16 cellular contexts compared by ENCODE assay signal in the genomic region with DNA sequence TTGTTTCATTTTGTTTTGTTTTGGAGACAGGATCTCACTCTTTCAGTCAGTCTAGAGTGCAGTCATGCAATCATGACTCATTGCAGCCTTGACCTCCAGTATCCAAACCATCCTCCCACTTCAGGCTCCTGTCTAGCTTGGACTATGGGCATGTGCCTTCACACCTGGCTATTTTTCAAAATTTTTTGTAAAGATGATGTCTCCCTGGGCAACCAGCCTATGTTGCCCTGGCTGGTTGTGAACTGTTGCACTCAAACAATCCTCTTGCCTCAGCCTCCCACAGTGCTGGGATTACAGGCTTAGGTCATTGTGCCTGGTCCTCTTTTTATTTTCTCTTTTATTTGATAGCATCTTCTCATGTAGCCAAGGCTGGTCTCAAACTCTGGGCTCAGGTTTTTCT.
A peak's percentile ranks its signal among the peaks of the same experiment; 100 is the strongest.
DNase-seq lines count a peak whose midpoint lies in the region; ATAC-seq and TF ChIP-seq lines count a peak whose summit lies in the region.
"Had no signal": no experiment of that assay in that cellular context is flagged by ENCODE, and none has a peak within 500 bp of the region (broad histone marks: within the 10 kb centered on the region; RNA-seq: fewer than 3 reads in every experiment).

No MANE protein-coding gene starts in this region.

- no peak overlapping the region for H3K4me3 Mint-ChIP-seq in nephron progenitor cell
- H3K4me3 Mint-ChIP-seq: B cell; CD4-positive, CD25-positive, alpha-beta regulatory T cell; CD8-positive, alpha-beta T cell; H9 had no signal

- no peak for ATAC-seq in HG03571 (IDR thresholded peaks at IDR 0.05; ENCODE audit: unreplicated experiment)
- ATAC-seq: CD8-positive, alpha-beta T cell; HCT116 had no signal

- no peaks in the 10 kb centered on the region for H3K9me3 Mint-ChIP-seq in nephron progenitor cell
- H3K9me3 Mint-ChIP-seq: H9 had no signal

- H3K36me3 Mint-ChIP-seq in nephron progenitor cell (ENCODE audit: low read depth): no peaks in the 10 kb centered on the region
- H3K36me3 Mint-ChIP-seq: CD4-positive, CD25-positive, alpha-beta regulatory T cell; CD8-positive, alpha-beta T cell had no signal

- DNase-seq in NCI-H226 (peak; percentile 67), epithelial cell of proximal tubule (ENCODE audit: low read depth) (peak; percentile 16), renal cortical epithelial cell (ENCODE audit: low read depth) (peak; percentile 60), SIG-M5 (lab: John Stamatoyannopoulos, UW) (no peak), nephron progenitor cell (no peak)
- DNase-seq: Caco-2; CD4-positive, CD25-positive, alpha-beta regulatory T cell; CD8-positive, alpha-beta T cell; DMS153; DND-41; GM23248; H9 had no signal

- no peaks in the 10 kb centered on the region for H3K4me1 Mint-ChIP-seq in nephron progenitor cell
- H3K4me1 Mint-ChIP-seq: B cell; CD4-positive, CD25-positive, alpha-beta regulatory T cell; H9 had no signal

- TF ChIP-seq CTCF in epithelial cell of proximal tubule (conservative IDR thresholded peaks at IDR 0.05; ENCODE audit: low read depth, low read length): no peak
- no peak for TF ChIP-seq CTCF in nephron progenitor cell (IDR thresholded peaks at IDR 0.05)

- no peak overlapping the region for H3K4me3 ChIP-seq in epithelial cell of proximal tubule (ENCODE audit: low read depth, low read length)
- H3K4me3 ChIP-seq: BLaER1, GM23248 had no signal

- H3K27ac Mint-ChIP-seq in nephron progenitor cell: no peak overlapping the region
- H3K27ac Mint-ChIP-seq: B cell; CD4-positive, CD25-positive, alpha-beta regulatory T cell; CD8-positive, alpha-beta T cell; H9 had no signal

- no peaks in the 10 kb centered on the region for H3K27me3 Mint-ChIP-seq in nephron progenitor cell (ENCODE audit: low read depth, poor library complexity)
- H3K27me3 Mint-ChIP-seq: B cell; CD4-positive, CD25-positive, alpha-beta regulatory T cell had no signal

Comparison
In these comparisons a context has a peak if more than half of its experiments do, and no peak if none do; other contexts are left out.
1. DNase-seq: peak in NCI-H226 (single experiment), epithelial cell of proximal tubule (single experiment) and renal cortical epithelial cell (single experiment); none in SIG-M5 (single experiment) and nephron progenitor cell (single experiment).